In the genomic region with DNA sequence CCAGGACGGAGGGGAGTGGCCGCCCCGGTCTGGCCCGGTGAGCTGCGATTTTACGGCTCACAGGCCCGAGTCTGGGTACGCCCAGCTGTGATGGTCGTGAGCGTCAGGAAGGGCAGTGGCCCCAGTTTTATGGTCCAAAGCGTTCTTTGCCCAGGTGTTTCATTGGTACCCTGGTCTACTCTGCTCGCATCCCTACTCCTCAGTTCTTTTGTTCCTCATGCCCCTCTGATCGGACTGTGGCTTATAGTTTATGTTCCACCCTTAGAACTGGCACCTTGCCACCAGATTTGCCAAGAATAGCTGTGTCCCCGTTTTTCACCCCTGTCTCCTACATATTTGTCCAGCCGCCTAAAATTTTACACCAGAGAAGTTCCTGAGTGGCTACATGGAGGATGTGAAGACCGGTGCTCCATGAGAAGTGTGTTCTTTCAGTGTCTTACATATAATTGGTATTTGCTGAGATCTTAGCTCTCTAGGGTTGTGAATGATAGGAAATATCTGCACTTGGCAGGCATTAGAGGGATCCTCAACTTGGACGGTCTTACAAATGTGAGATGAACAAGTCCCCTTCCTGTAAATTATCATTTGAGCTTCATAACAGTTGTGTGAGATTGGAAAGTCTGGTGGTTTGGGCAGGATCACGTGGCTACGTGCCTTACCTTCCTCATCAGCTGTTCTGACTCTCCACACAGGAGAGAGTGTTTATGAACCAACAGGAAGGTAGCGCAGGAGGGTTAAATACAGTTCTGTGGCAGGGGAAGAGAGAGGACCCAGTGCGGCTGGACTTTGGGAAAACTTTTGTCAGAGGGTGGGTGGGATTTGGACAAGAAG, we compare ENCODE assay signal across 9 cellular contexts. TPM values are rescaled to one million over a fixed set of nuclear protein-coding genes. Genes with fewer than 3 reads are reported as not detected.
DNase-seq lines count a peak whose midpoint lies in the region; ATAC-seq lines count a peak whose summit lies in the region.
"Had no signal": no experiment of that assay in that cellular context is flagged by ENCODE, and none has a peak within 500 bp of the region (broad histone marks: within the 10 kb centered on the region; RNA-seq: fewer than 3 reads in every experiment).

No MANE protein-coding gene starts in this region.

- H3K27me3 Mint-ChIP-seq in activated T-helper 1 cell treated with anti-CD3 and anti-CD28 coated beads, Interleukin-12 subunit alpha, Interleukin-12 subunit beta, Interleukin-2, Interleukin-4 antibody, amounts not matched to agents 30 ng/mL and 10 ng/mL and 1 ng/mL, durations not matched to agents 14 hours and 24 hours and 36 hours (ENCODE audit: insufficient read depth), result no peaks in the 10 kb centered on the region

- H3K36me3 ChIP-seq in BLaER1 treated with 17β-estradiol and CSF1 and Interleukin-3, amounts not matched to agents 10 nM and 100 nM, result peaks cover 0 to 7% (median 0%) of the 10 kb centered on the region in 11 experiments; a peak in 5 of 22 replicates
- H3K36me3 ChIP-seq in iPS-20b (ENCODE audit: insufficient read depth, low read depth, low read length), result no peaks in the 10 kb centered on the region
- H3K36me3 ChIP-seq in stomach smooth muscle (ENCODE audit: control insufficient read depth in 2 of 2, insufficient read depth in 2 of 2, low read length in 2 of 2), result no peaks in the 10 kb centered on the region

- peak overlapping the region; percentile 86 to 96 (median 90) for H3K4me2 ChIP-seq in BLaER1 treated with 17β-estradiol and CSF1 and Interleukin-3, amounts not matched to agents 10 nM and 100 nM

- H3K4me3 ChIP-seq in BLaER1 treated with 17β-estradiol and CSF1 and Interleukin-3, amounts not matched to agents 10 nM and 100 nM, result peak overlapping the region; percentile 75 to 95 (median 85)
- H3K4me3 ChIP-seq in iPS-20b (ENCODE audit: low read length) (peak overlapping the region; percentile 98), stomach smooth muscle (ENCODE audit: low read length in 2 of 2) (peak overlapping the region; percentile 94 to 97)

- no peak overlapping the region for H3K4me3 Mint-ChIP-seq in activated T-helper 1 cell treated with anti-CD3 and anti-CD28 coated beads, Interleukin-12 subunit alpha, Interleukin-12 subunit beta, Interleukin-2, Interleukin-4 antibody, amounts not matched to agents 30 ng/mL and 10 ng/mL and 1 ng/mL, durations not matched to agents 14 hours and 24 hours and 36 hours

- peaks cover 8 to 15% (median 12%) of the 10 kb centered on the region in 11 experiments; a peak in 20 of 22 replicates for H3K9me3 ChIP-seq in BLaER1 treated with 17β-estradiol and CSF1 and Interleukin-3, amounts not matched to agents 10 nM and 100 nM (replicated peaks in 1 of 11)
- peaks cover 3% of the 10 kb centered on the region for H3K9me3 ChIP-seq in iPS-20b (ENCODE audit: insufficient read depth, low read depth, low read length)
- H3K9me3 ChIP-seq in stomach smooth muscle (ENCODE audit: control insufficient read depth in 2 of 2, low read length in 2 of 2), result no peaks in the 10 kb centered on the region

- no peaks in the 10 kb centered on the region for H3K9me3 Mint-ChIP-seq in activated T-helper 1 cell treated with anti-CD3 and anti-CD28 coated beads, Interleukin-12 subunit alpha, Interleukin-12 subunit beta, Interleukin-2, Interleukin-4 antibody, amounts not matched to agents 30 ng/mL and 10 ng/mL and 1 ng/mL, durations not matched to agents 14 hours and 24 hours and 36 hours
- H3K9me3 Mint-ChIP-seq: nephron had no signal

- peaks cover 62 to 69% (median 66%) of the 10 kb centered on the region in 10 experiments for H3K4me1 ChIP-seq in BLaER1 treated with 17β-estradiol and CSF1 and Interleukin-3, amounts not matched to agents 10 nM and 100 nM
- H3K4me1 ChIP-seq in iPS-20b (ENCODE audit: insufficient read depth, low read length) (peaks cover 42% of the 10 kb centered on the region), stomach smooth muscle (ENCODE audit: control insufficient read depth, insufficient read depth, low read length) (peaks cover 50% of the 10 kb centered on the region)

- DNase-seq in activated T-helper 1 cell treated with anti-CD3 and anti-CD28 coated beads, Interleukin-12 subunit alpha, Interleukin-12 subunit beta, Interleukin-2, Interleukin-4 antibody, amounts not matched to agents 30 ng/mL and 10 ng/mL and 1 ng/mL, durations not matched to agents 14 hours and 24 hours and 36 hours (ENCODE audit: low spot score), result peak; percentile 26
- no peak for DNase-seq in DMS53 (lab: John Stamatoyannopoulos, UW)
- no peak for DNase-seq in activated gamma-delta T cell (lab: John Stamatoyannopoulos, UW)

- H3K27ac ChIP-seq in BLaER1 treated with 17β-estradiol and CSF1 and Interleukin-3, amounts not matched to agents 10 nM and 100 nM, result peak overlapping the region; percentile 72 to 94 (median 92)
- H3K27ac ChIP-seq in iPS-20b (ENCODE audit: low read length) (peak overlapping the region; percentile 81), stomach smooth muscle (ENCODE audit: low read length) (peak overlapping the region; percentile 83)

- no peaks in the 10 kb centered on the region for H3K36me3 Mint-ChIP-seq in activated T-helper 1 cell treated with anti-CD3 and anti-CD28 coated beads, Interleukin-12 subunit alpha, Interleukin-12 subunit beta, Interleukin-2, Interleukin-4 antibody, amounts not matched to agents 30 ng/mL and 10 ng/mL and 1 ng/mL, durations not matched to agents 14 hours and 24 hours and 36 hours (ENCODE audit: low read depth)

- H4K20me1 ChIP-seq in BLaER1 treated with 17β-estradiol and CSF1 and Interleukin-3, amounts not matched to agents 10 nM and 100 nM, result peaks cover 0 to 54% (median 45%) of the 10 kb centered on the region in 11 experiments; a peak in 19 of 22 replicates

- ATAC-seq in HG02763 (IDR thresholded peaks at IDR 0.05; ENCODE audit: unreplicated experiment) (peak; percentile 64), GM18907 (IDR thresholded peaks at IDR 0.05; ENCODE audit: unreplicated experiment) (no peak)

- peaks cover 26% of the 10 kb centered on the region for H3K4me1 Mint-ChIP-seq in activated T-helper 1 cell treated with anti-CD3 and anti-CD28 coated beads, Interleukin-12 subunit alpha, Interleukin-12 subunit beta, Interleukin-2, Interleukin-4 antibody, amounts not matched to agents 30 ng/mL and 10 ng/mL and 1 ng/mL, durations not matched to agents 14 hours and 24 hours and 36 hours (ENCODE audit: low read depth)

- H3K9ac ChIP-seq in BLaER1 treated with 17β-estradiol and CSF1 and Interleukin-3, amounts not matched to agents 10 nM and 100 nM, result peak overlapping the region; percentile 83 to 96 (median 92)
- H3K9ac ChIP-seq in iPS-20b (ENCODE audit: low read depth, low read length) (peak overlapping the region; percentile 95), stomach smooth muscle (ENCODE audit: low read length in 2 of 2) (peak overlapping the region; percentile 84 to 86)

- no peak overlapping the region for H3K27ac Mint-ChIP-seq in activated T-helper 1 cell treated with anti-CD3 and anti-CD28 coated beads, Interleukin-12 subunit alpha, Interleukin-12 subunit beta, Interleukin-2, Interleukin-4 antibody, amounts not matched to agents 30 ng/mL and 10 ng/mL and 1 ng/mL, durations not matched to agents 14 hours and 24 hours and 36 hours

- H3K27me3 ChIP-seq in BLaER1 treated with 17β-estradiol and CSF1 and Interleukin-3, amounts not matched to agents 10 nM and 100 nM, result no peaks in the 10 kb centered on the region
- H3K27me3 ChIP-seq in iPS-20b (ENCODE audit: insufficient read depth, low read length), result no peaks in the 10 kb centered on the region
- no peaks in the 10 kb centered on the region for H3K27me3 ChIP-seq in stomach smooth muscle (ENCODE audit: control insufficient read depth in 1 of 2, insufficient read depth in 2 of 2, low read length in 2 of 2)

- intact Hi-C loops in activated T-helper 1 cell treated with anti-CD3 and anti-CD28 coated beads, Interleukin-12 subunit alpha, Interleukin-12 subunit beta, Interleukin-2, Interleukin-4 antibody, amounts not matched to agents 30 ng/mL and 10 ng/mL and 1 ng/mL, durations not matched to agents 14 hours and 24 hours and 36 hours (cut with micrococcal nuclease), result loop anchor here (1.0 to 10.0 kb wide), 11 partner anchors 18 to 1663 kb away; a partner anchor contains a TSS

RNA-seq across cellular contexts. Expression of a gene that starts 1.1 kb away (rescaled TPM):
- total RNA-seq in activated T-helper 1 cell treated with anti-CD3 and anti-CD28 coated beads, Interleukin-12 subunit alpha, Interleukin-12 subunit beta, Interleukin-2, Interleukin-4 antibody, amounts not matched to agents 30 ng/mL and 10 ng/mL and 1 ng/mL, durations not matched to agents 14 hours and 24 hours and 36 hours, result 20.8 and 21.9 TPM in 2 replicates
